ENCODE assay signal across 14 cellular contexts in the genomic region with DNA sequence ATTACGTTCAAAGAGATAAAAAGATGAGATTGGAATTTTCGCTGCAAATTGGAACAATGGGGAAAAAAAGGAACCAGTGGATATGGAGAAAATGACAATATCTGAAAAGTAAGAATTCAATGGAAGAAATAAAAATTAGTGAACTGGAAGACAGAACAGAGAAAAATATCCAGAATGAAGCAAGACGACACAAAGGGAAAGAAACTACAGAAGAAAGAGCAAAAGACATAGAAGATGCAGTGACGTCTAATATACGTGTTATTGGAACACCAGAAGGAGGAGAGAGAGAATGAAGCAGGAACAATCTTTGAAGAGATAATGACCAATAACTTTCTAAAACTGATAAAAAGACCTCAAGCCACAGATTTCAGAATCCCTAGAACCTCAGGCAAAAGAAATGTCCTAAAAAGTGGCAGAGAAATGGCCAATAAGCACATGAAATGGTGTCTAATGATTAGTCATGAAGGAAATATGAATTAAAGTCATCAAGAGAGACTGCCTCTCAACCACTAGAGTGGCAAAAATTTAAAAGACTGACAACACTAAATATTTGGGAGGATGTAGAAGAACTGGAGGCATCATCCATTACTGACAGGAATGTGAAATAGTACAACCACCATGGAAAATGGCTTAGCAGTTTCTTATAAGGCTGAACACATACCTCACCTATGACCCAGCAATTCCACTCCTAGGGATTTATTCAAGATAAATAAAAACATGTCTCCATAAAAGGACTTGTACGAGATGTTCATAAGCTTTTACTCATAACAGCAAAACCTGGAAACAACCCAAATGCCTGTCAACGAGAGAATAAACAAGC. TPM values are rescaled to one million over a fixed set of nuclear protein-coding genes. Genes with fewer than 3 reads are reported as not detected.
DNase-seq lines count a peak whose midpoint lies in the region; ATAC-seq and TF ChIP-seq lines count a peak whose summit lies in the region.
"Had no signal": no experiment of that assay in that cellular context is flagged by ENCODE, and none has a peak within 500 bp of the region (broad histone marks: within the 10 kb centered on the region; RNA-seq: fewer than 3 reads in every experiment).

No MANE protein-coding gene starts in this region.

- no peaks in the 10 kb centered on the region for H3K27me3 ChIP-seq in colonic mucosa
- H3K27me3 ChIP-seq in left lung, result no peaks in the 10 kb centered on the region
- H3K27me3 ChIP-seq: Peyer's patch had no signal

- no peak for ATAC-seq in left lung
- no peak for ATAC-seq in left ventricle myocardium superior
- ATAC-seq: CD8-positive, alpha-beta T cell; natural killer cell; stimulated activated naive B cell treated with anti-CD40 and anti-IgM and Interleukin-4, amounts not matched to agents 10 μg/mL and 1 μg/mL and 100 μg/mL, for 72 hours had no signal

- H3K4me3 ChIP-seq in choroid plexus epithelial cell (ENCODE audit: low read depth, low read length) (no peak overlapping the region), colonic mucosa (no peak overlapping the region), left lung (no peak overlapping the region)
- H3K4me3 ChIP-seq: Peyer's patch had no signal

- H3K4me1 ChIP-seq in colonic mucosa, result no peaks in the 10 kb centered on the region
- H3K4me1 ChIP-seq in left lung, result peaks cover 0 to 13% of the 10 kb centered on the region in 2 donors

- H3K9ac ChIP-seq in colonic mucosa (ENCODE audit: low read depth in 2 of 2, low read length in 2 of 2), result no peak overlapping the region

- H3K27ac ChIP-seq in colonic mucosa (no peak overlapping the region), left lung (peak overlapping the region in 1 of 2 donors; percentile 0)
- H3K27ac ChIP-seq: Peyer's patch had no signal

- intact Hi-C loops in colonic mucosa (cut with DNase I), result no loop called here
- intact Hi-C loops in left lung (cut with DNase I), result no loop called here
- intact Hi-C loops in left ventricle myocardium superior (cut with micrococcal nuclease), result no loop called here

- DNase-seq in Caki2 (ENCODE audit: low read depth), result peak; percentile 38
- DNase-seq in NCI-H2029 (lab: John Stamatoyannopoulos, UW), result peak; percentile 60
- DNase-seq in choroid plexus epithelial cell (ENCODE audit: low read depth), result peak; percentile 98
- DNase-seq in lung microvascular endothelial cell (ENCODE audit: low read depth in 2 of 2), result peak; percentile 87 to 94
- DNase-seq in colonic mucosa, result no peak
- DNase-seq in mesenteric fat pad (ENCODE audit: low spot score), result no peak
- DNase-seq in left lung, result no peak
- DNase-seq in left ventricle myocardium superior, result no peak
- DNase-seq: activated effector memory CD4-positive, alpha-beta T cell treated with Interleukin-2 at 50 U/mL for 16 hours; CD8-positive, alpha-beta T cell; natural killer cell; NCI-H2081; stimulated activated naive B cell treated with anti-CD40 and anti-IgM and Interleukin-4, amounts not matched to agents 10 μg/mL and 1 μg/mL and 100 μg/mL, for 72 hours had no signal

- TF ChIP-seq CTCF in choroid plexus epithelial cell (conservative IDR thresholded peaks at IDR 0.05; ENCODE audit: low read depth, low read length), result no peak
- no peak for TF ChIP-seq CTCF in colonic mucosa (IDR thresholded peaks at IDR 0.05)
- TF ChIP-seq CTCF in left lung (IDR thresholded peaks at IDR 0.05), result no peak

- H3K36me3 ChIP-seq in colonic mucosa (no peaks in the 10 kb centered on the region), left lung (no peaks in the 10 kb centered on the region)
- H3K36me3 ChIP-seq: Peyer's patch had no signal

- H3K9me3 ChIP-seq in colonic mucosa, result no peaks in the 10 kb centered on the region
- no peaks in the 10 kb centered on the region for H3K9me3 ChIP-seq in left lung
- H3K9me3 ChIP-seq: Peyer's patch had no signal

- in situ Hi-C loops in Caki2 (cut with HindIII; ENCODE audit: low pct_unique_long_range_greater_than_20kb, low sequenced_read_pairs), result no loop called here

RNA-seq across cellular contexts. Expression of a gene that starts 56.5 kb away (rescaled TPM):
- total RNA-seq in Caki2 (2014; rRNA removed; shearing (Covaris generic); ENCODE audit: low replicate concordance), result 10.6 and 16.3 TPM in 2 replicates
- total RNA-seq in lung microvascular endothelial cell (49.5 and 175 TPM in 2 replicates), colonic mucosa (10 to 100 TPM; 17.5 to 21.6 TPM), mesenteric fat pad (365 TPM), left lung (10 to 100 TPM; 54.0 to 73.5 TPM), left ventricle myocardium superior (42.3 TPM)

Comparison
In these comparisons a context has a peak if more than half of its experiments do, and no peak if none do; other contexts are left out.
1. DNase-seq: peak in Caki2 (single experiment), NCI-H2029 (single experiment), choroid plexus epithelial cell (single experiment) and lung microvascular endothelial cell (2 of 2); none in colonic mucosa (single experiment), mesenteric fat pad (single experiment), left lung (0 of 2) and left ventricle myocardium superior (single experiment).